Comparison of ENCODE assay signal across 8 cellular contexts in genomic region chr11:116276051-116277044, GRCh38.
DNase-seq lines count a peak whose midpoint lies in the region; ATAC-seq and TF ChIP-seq lines count a peak whose summit lies in the region.

No MANE protein-coding gene starts in this region.

- peaks cover 12% of the 10 kb centered on the region for H3K27me3 Mint-ChIP-seq in nephron progenitor cell (ENCODE audit: low read depth, poor library complexity)
- peaks cover 18% of the 10 kb centered on the region for H3K27me3 Mint-ChIP-seq in stimulated activated naive CD8-positive, alpha-beta T cell treated with anti-CD3 and anti-CD28 coated beads, Interleukin-15, amount 100 ng/mL, for 72 hours

- peaks cover 10% of the 10 kb centered on the region for H3K27me3 ChIP-seq in OCI-LY3 (ENCODE audit: low read depth, low read length)

- peak overlapping the region; percentile 62 for H3K9ac ChIP-seq in OCI-LY3 (ENCODE audit: low read length)

- peak overlapping the region; percentile 88 for H2AFZ ChIP-seq in OCI-LY3 (ENCODE audit: low read depth, low read length)

- peaks cover 43% of the 10 kb centered on the region for H3K4me1 Mint-ChIP-seq in nephron progenitor cell
- H3K4me1 Mint-ChIP-seq in stimulated activated naive CD8-positive, alpha-beta T cell treated with anti-CD3 and anti-CD28 coated beads, Interleukin-15, amount 100 ng/mL, for 72 hours = peaks cover 6% of the 10 kb centered on the region

- ATAC-seq in GM19324 (IDR thresholded peaks at IDR 0.05; ENCODE audit: low FRiP score, unreplicated experiment) = peak; percentile 50
- peak; percentile 70 for ATAC-seq in HG03565 (IDR thresholded peaks at IDR 0.05; ENCODE audit: unreplicated experiment)
- ATAC-seq in stimulated activated naive CD8-positive, alpha-beta T cell treated with anti-CD3 and anti-CD28 coated beads, Interleukin-15, amount 100 ng/mL, for 72 hours = peak; percentile 76

- no peaks in the 10 kb centered on the region for H3K4me1 ChIP-seq in OCI-LY3 (ENCODE audit: low read length)

- H3K4me3 ChIP-seq in OCI-LY3 (ENCODE audit: low read length) (peak overlapping the region; percentile 78), fibroblast of pulmonary artery (replicated peaks; ENCODE audit: low read depth, low read length) (no peak overlapping the region)

- H3K4me2 ChIP-seq in OCI-LY3 (ENCODE audit: low read length) = peak overlapping the region; percentile 69

- DNase-seq in Ammon's horn (ENCODE audit: low spot score) (peak; percentile 71), fibroblast of pulmonary artery (ENCODE audit: low read depth) (peak; percentile 37), nephron progenitor cell (peak; percentile 96)
- DNase-seq in activated T-cell treated with anti-CD3 and anti-CD28 coated beads, Interleukin-2, amount 50 U/mL, for 48 hours = peak; percentile 91
- DNase-seq in stimulated activated naive CD8-positive, alpha-beta T cell treated with anti-CD3 and anti-CD28 coated beads, Interleukin-15, amount 100 ng/mL, for 72 hours = peak; percentile 81 to 84

- H3K36me3 Mint-ChIP-seq in nephron progenitor cell (ENCODE audit: low read depth) = no peaks in the 10 kb centered on the region

- H3K9me3 ChIP-seq in OCI-LY3 (ENCODE audit: insufficient read depth, low read length) = no peaks in the 10 kb centered on the region

- no peak overlapping the region for H3K27ac ChIP-seq in OCI-LY3 (ENCODE audit: low read length)

- no peaks in the 10 kb centered on the region for H3K36me3 ChIP-seq in OCI-LY3 (replicated peaks; ENCODE audit: low read depth, low read length)

- no peaks in the 10 kb centered on the region for H4K20me1 ChIP-seq in OCI-LY3 (ENCODE audit: insufficient read depth, low read length)

- peak; percentile 99 for TF ChIP-seq CTCF in OCI-LY3 (IDR thresholded peaks at IDR 0.05; ENCODE audit: low read depth, low read length)
- peak; percentile 55 for TF ChIP-seq CTCF in fibroblast of pulmonary artery (IDR thresholded peaks at IDR 0.05; ENCODE audit: low read length, missing control alignments)
- peak; percentile 100 for TF ChIP-seq CTCF in nephron progenitor cell (IDR thresholded peaks at IDR 0.05)

- no peaks in the 10 kb centered on the region for H3K9me3 Mint-ChIP-seq in nephron progenitor cell
- no peaks in the 10 kb centered on the region for H3K9me3 Mint-ChIP-seq in stimulated activated naive CD8-positive, alpha-beta T cell treated with anti-CD3 and anti-CD28 coated beads, Interleukin-15, amount 100 ng/mL, for 72 hours

- H3K27ac Mint-ChIP-seq in nephron progenitor cell = no peak overlapping the region
- peak overlapping the region in 1 of 2 donors; percentile 29 for H3K27ac Mint-ChIP-seq in stimulated activated naive CD8-positive, alpha-beta T cell treated with anti-CD3 and anti-CD28 coated beads, Interleukin-15, amount 100 ng/mL, for 72 hours

- no peaks in the 10 kb centered on the region for H3K79me2 ChIP-seq in OCI-LY3 (ENCODE audit: low read length)

- H3K4me3 Mint-ChIP-seq in nephron progenitor cell = peak overlapping the region; percentile 63
- peak overlapping the region; percentile 42 to 63 for H3K4me3 Mint-ChIP-seq in stimulated activated naive CD8-positive, alpha-beta T cell treated with anti-CD3 and anti-CD28 coated beads, Interleukin-15, amount 100 ng/mL, for 72 hours

Comparison
In these comparisons a context has a peak if more than half of its experiments do, and no peak if none do; other contexts are left out.
1. DNase-seq: peak in every context shown above with its lines; median percentile 96 in nephron progenitor cell; 91 in activated T-cell treated with anti-CD3 and anti-CD28 coated beads, Interleukin-2, amount 50 U/mL, for 48 hours; 82 in stimulated activated naive CD8-positive, alpha-beta T cell treated with anti-CD3 and anti-CD28 coated beads, Interleukin-15, amount 100 ng/mL, for 72 hours; 71 in Ammon's horn; 37 in fibroblast of pulmonary artery.